ENCODE assay signal across 11 cellular contexts in genomic region chr16:28985206-28985605, GRCh38. TPM values are rescaled to one million over a fixed set of nuclear protein-coding genes. Genes with fewer than 3 reads are reported as not detected.
DNase-seq lines count a peak whose midpoint lies in the region; ATAC-seq and TF ChIP-seq lines count a peak whose summit lies in the region.
"Had no signal": no experiment of that assay in that cellular context is flagged by ENCODE, and none has a peak within 500 bp of the region (broad histone marks: within the 10 kb centered on the region; RNA-seq: fewer than 3 reads in every experiment).

No MANE protein-coding gene starts in this region.

- no peak overlapping the region for H2BK12ac ChIP-seq in neuronal stem cell (ENCODE audit: low read length)
- no peak overlapping the region for H2BK12ac ChIP-seq in mesenchymal stem cell (ENCODE audit: low read length in 2 of 2)

- H3K18ac ChIP-seq in neuronal stem cell (ENCODE audit: low read length) (no peak overlapping the region), mesenchymal stem cell (ENCODE audit: low read depth in 1 of 2, low read length in 2 of 2) (no peak overlapping the region)

- no peak overlapping the region for H2BK120ac ChIP-seq in neuronal stem cell (ENCODE audit: low read depth, low read length)
- H2BK120ac ChIP-seq in mesenchymal stem cell (ENCODE audit: low read depth, low read length), result no peak overlapping the region

- H3K4me2 ChIP-seq in BLaER1 treated with 17β-estradiol and CSF1 and Interleukin-3, amounts not matched to agents 10 nM and 100 nM, result peak overlapping the region; percentile 85 to 100 (median 96)
- peak overlapping the region; percentile 87 for H3K4me2 ChIP-seq in KMS-11
- no peak overlapping the region for H3K4me2 ChIP-seq in neuronal stem cell (ENCODE audit: insufficient read depth, low read length, poor library complexity, severe bottlenecking)
- H3K4me2 ChIP-seq in mesenchymal stem cell (ENCODE audit: low read length, poor library complexity, severe bottlenecking), result no peak overlapping the region

- H3K36me3 Mint-ChIP-seq in activated naive CD4-positive, alpha-beta T cell treated with anti-CD3 and anti-CD28 coated beads, Interleukin-2, amount 50 U/mL, for 72 hours, result peaks cover 73 to 87% of the 10 kb centered on the region in 2 donors

- H3K9me3 Mint-ChIP-seq in activated naive CD4-positive, alpha-beta T cell treated with anti-CD3 and anti-CD28 coated beads, Interleukin-2, amount 50 U/mL, for 72 hours, result peaks cover 6 to 15% of the 10 kb centered on the region in 2 donors
- H3K9me3 Mint-ChIP-seq: neural crest cell had no signal

- H2AFZ ChIP-seq in KMS-11 (ENCODE audit: low read depth) (peak overlapping the region; percentile 97), neuronal stem cell (ENCODE audit: low read length) (no peak overlapping the region), mesenchymal stem cell (ENCODE audit: low read depth, low read length) (no peak overlapping the region)

- H3K36me3 ChIP-seq in BLaER1 treated with 17β-estradiol and CSF1 and Interleukin-3, amounts not matched to agents 10 nM and 100 nM, result peaks cover 35 to 85% (median 52%) of the 10 kb centered on the region in 11 experiments
- no peaks in the 10 kb centered on the region for H3K36me3 ChIP-seq in KMS-11 (ENCODE audit: insufficient read depth)
- H3K36me3 ChIP-seq in neuronal stem cell (replicated peaks in 1 of 2; ENCODE audit: control insufficient read depth in 2 of 2, insufficient read depth in 2 of 2, low read length in 2 of 2), result peaks cover 15 to 28% of the 10 kb centered on the region in 2 donors
- H3K36me3 ChIP-seq in mesenchymal stem cell (ENCODE audit: control insufficient read depth in 1 of 2, insufficient read depth in 2 of 2, low read depth in 1 of 2, low read length in 2 of 2), result peaks cover 82 to 97% of the 10 kb centered on the region in 2 experiments
- peaks cover 16% of the 10 kb centered on the region for H3K36me3 ChIP-seq in MG63

- no peaks in the 10 kb centered on the region for H3K27me3 ChIP-seq in BLaER1 treated with 17β-estradiol and CSF1 and Interleukin-3, amounts not matched to agents 10 nM and 100 nM
- H3K27me3 ChIP-seq in KMS-11 (ENCODE audit: insufficient read depth, low read depth) (no peaks in the 10 kb centered on the region), neuronal stem cell (ENCODE audit: control insufficient read depth in 3 of 3, insufficient read depth in 3 of 3, low read depth in 1 of 3, low read length in 3 of 3) (no peaks in the 10 kb centered on the region), mesenchymal stem cell (ENCODE audit: control insufficient read depth in 1 of 2, insufficient read depth in 1 of 2, low read length in 2 of 2) (no peaks in the 10 kb centered on the region), MG63 (no peaks in the 10 kb centered on the region)
- H3K27me3 ChIP-seq: brain microvascular endothelial cell had no signal

- peak in 1 of 2 donors; percentile 19 for DNase-seq in activated naive CD4-positive, alpha-beta T cell treated with anti-CD3 and anti-CD28 coated beads, Interleukin-2, amount 50 U/mL, for 72 hours (ENCODE audit: low spot score in 2 of 2)
- no peak for DNase-seq in neuronal stem cell (ENCODE audit: low spot score)
- DNase-seq in anterior cingulate cortex (lab: John Stamatoyannopoulos, UW), result no peak
- no peak for DNase-seq in mesenchymal stem cell
- DNase-seq in NCI-H1436 (lab: John Stamatoyannopoulos, UW), result no peak
- no peak for DNase-seq in MG63
- DNase-seq: brain microvascular endothelial cell had no signal

- H4K91ac ChIP-seq in neuronal stem cell (ENCODE audit: low read depth, low read length, poor library complexity), result no peak overlapping the region
- no peak overlapping the region for H4K91ac ChIP-seq in mesenchymal stem cell (ENCODE audit: low read length)

- H2BK15ac ChIP-seq in neuronal stem cell (ENCODE audit: low read length) (no peak overlapping the region), mesenchymal stem cell (ENCODE audit: low read depth, poor library complexity, severe bottlenecking) (no peak overlapping the region)

- H3K4ac ChIP-seq in neuronal stem cell (ENCODE audit: low read length) (no peak overlapping the region), mesenchymal stem cell (ENCODE audit: low read depth in 1 of 2, low read length in 2 of 2) (no peak overlapping the region)

- peak overlapping the region in 8 of 11 experiments; percentile 6 to 55 (median 39); a peak in 9 of 22 replicates for H3K9ac ChIP-seq in BLaER1 treated with 17β-estradiol and CSF1 and Interleukin-3, amounts not matched to agents 10 nM and 100 nM
- H3K9ac ChIP-seq in KMS-11, result peak overlapping the region; percentile 69; the same call in 1 of the 2 replicates
- peak overlapping the region; percentile 12 for H3K9ac ChIP-seq in neuronal stem cell (ENCODE audit: low read depth, low read length, poor library complexity)
- no peak overlapping the region for H3K9ac ChIP-seq in mesenchymal stem cell (ENCODE audit: low read length)

- H3K27ac Mint-ChIP-seq in activated naive CD4-positive, alpha-beta T cell treated with anti-CD3 and anti-CD28 coated beads, Interleukin-2, amount 50 U/mL, for 72 hours, result peak overlapping the region; percentile 97 to 98

- peaks cover 41 to 65% (median 59%) of the 10 kb centered on the region in 10 experiments for H3K4me1 ChIP-seq in BLaER1 treated with 17β-estradiol and CSF1 and Interleukin-3, amounts not matched to agents 10 nM and 100 nM
- peaks cover 20% of the 10 kb centered on the region for H3K4me1 ChIP-seq in KMS-11 (ENCODE audit: low read depth, poor library complexity, severe bottlenecking)
- H3K4me1 ChIP-seq in neuronal stem cell (ENCODE audit: control insufficient read depth in 2 of 2, insufficient read depth in 1 of 2, low read depth in 1 of 2, low read length in 2 of 2), result no peaks in the 10 kb centered on the region
- H3K4me1 ChIP-seq in mesenchymal stem cell (ENCODE audit: control insufficient read depth, insufficient read depth, low read depth, low read length), result no peaks in the 10 kb centered on the region

- no peak for TF ChIP-seq CTCF in KMS-11 (conservative IDR thresholded peaks at IDR 0.05; ENCODE audit: low read depth, low read length)

- H2AK5ac ChIP-seq in neuronal stem cell (ENCODE audit: low read depth, low read length), result no peak overlapping the region
- no peak overlapping the region for H2AK5ac ChIP-seq in mesenchymal stem cell (ENCODE audit: low read length, severe bottlenecking)

- H2BK5ac ChIP-seq in neuronal stem cell (ENCODE audit: low read length) (no peak overlapping the region), mesenchymal stem cell (ENCODE audit: low read depth, low read length, poor library complexity, severe bottlenecking) (no peak overlapping the region)

- peaks cover 2 to 45% (median 20%) of the 10 kb centered on the region in 11 experiments; a peak in 16 of 22 replicates for H4K20me1 ChIP-seq in BLaER1 treated with 17β-estradiol and CSF1 and Interleukin-3, amounts not matched to agents 10 nM and 100 nM
- H4K20me1 ChIP-seq in KMS-11 (ENCODE audit: insufficient read depth), result no peaks in the 10 kb centered on the region

- H3K27ac ChIP-seq in BLaER1 treated with 17β-estradiol and CSF1 and Interleukin-3, amounts not matched to agents 10 nM and 100 nM, result peak overlapping the region in 8 of 11 experiments; percentile 17 to 64 (median 47); a peak in 12 of 22 replicates
- H3K27ac ChIP-seq in KMS-11 (no peak overlapping the region), neuronal stem cell (replicated peaks; ENCODE audit: low read length) (no peak overlapping the region), mesenchymal stem cell (ENCODE audit: low read length, poor library complexity, severe bottlenecking) (no peak overlapping the region)
- H3K27ac ChIP-seq: brain microvascular endothelial cell, SK-N-MC had no signal

- H3K14ac ChIP-seq in neuronal stem cell (ENCODE audit: low read length) (no peak overlapping the region), mesenchymal stem cell (ENCODE audit: low read length in 2 of 2) (no peak overlapping the region)

- no CpG with 5 or more reads among the region's 10 CpGs for WGBS in neuronal stem cell (ENCODE audit: extremely low coverage in 2 of 2, insufficient read length in 2 of 2, insufficient replicate concordance in 1 of 2), 2 donors
- WGBS in mesenchymal stem cell, result 100% methylated on average over 10 of the region's 10 CpGs

- H3K9me3 ChIP-seq in BLaER1 treated with 17β-estradiol and CSF1 and Interleukin-3, amounts not matched to agents 10 nM and 100 nM (replicated peaks in 1 of 11), result peaks cover 12 to 29% (median 21%) of the 10 kb centered on the region in 11 experiments
- H3K9me3 ChIP-seq in neuronal stem cell (replicated peaks in 1 of 2; ENCODE audit: control insufficient read depth in 2 of 2, insufficient read depth in 1 of 2, low read depth in 1 of 2, low read length in 2 of 2) (peaks cover 3 to 5% of the 10 kb centered on the region in 2 donors), mesenchymal stem cell (ENCODE audit: control insufficient read depth, low read length) (peaks cover 14% of the 10 kb centered on the region), MG63 (0 out of 2 replicates have a peak, but pooled peaks cover 5% of the 10 kb centered on the region)

- H3K79me1 ChIP-seq in neuronal stem cell (ENCODE audit: low read depth, low read length) (peaks cover 6% of the 10 kb centered on the region), mesenchymal stem cell (replicated peaks; ENCODE audit: low read length, poor library complexity, severe bottlenecking) (peaks cover 21% of the 10 kb centered on the region)

- peak overlapping the region in 8 of 10 experiments; percentile 27 to 54 (median 45); a peak in 11 of 20 replicates for H3K4me3 ChIP-seq in BLaER1 treated with 17β-estradiol and CSF1 and Interleukin-3, amounts not matched to agents 10 nM and 100 nM
- H3K4me3 ChIP-seq in KMS-11 (IDR thresholded peaks at IDR 0.05; ENCODE audit: insufficient read depth, low read depth, low read length), result no peak overlapping the region
- H3K4me3 ChIP-seq in neuronal stem cell (ENCODE audit: low read length in 2 of 2), result no peak overlapping the region
- H3K4me3 ChIP-seq in mesenchymal stem cell (ENCODE audit: insufficient read depth in 1 of 2, low read depth in 1 of 2, low read length in 2 of 2), result no peak overlapping the region
- no peak overlapping the region for H3K4me3 ChIP-seq in MG63

- no peak overlapping the region for H4K8ac ChIP-seq in neuronal stem cell (ENCODE audit: low read depth, low read length)
- H4K8ac ChIP-seq in mesenchymal stem cell (ENCODE audit: low read length), result no peak overlapping the region

- H3K79me2 ChIP-seq in KMS-11 (ENCODE audit: insufficient read depth, low read depth), result no peaks in the 10 kb centered on the region; the same call in 1 of the 2 replicates

- peak; percentile 10 to 21 for ATAC-seq in activated naive CD4-positive, alpha-beta T cell treated with anti-CD3 and anti-CD28 coated beads, Interleukin-2, amount 50 U/mL, for 72 hours

- H3K23ac ChIP-seq in neuronal stem cell (ENCODE audit: low read depth, low read length, poor library complexity) (no peak overlapping the region), mesenchymal stem cell (ENCODE audit: low read length in 2 of 2) (peak overlapping the region in 1 of 2 experiments; percentile 42)

RNA-seq across cellular contexts. Expression of gene LAT, which starts 0.4 kb away (rescaled TPM):
- total RNA-seq in activated naive CD4-positive, alpha-beta T cell treated with anti-CD3 and anti-CD28 coated beads, Interleukin-2, amount 50 U/mL, for 72 hours, result 100 to 1,000 TPM; 171 to 440 TPM
- 1.8 TPM for polyA plus RNA-seq in neuronal stem cell (2013, experiment 1 of 2)
- polyA plus RNA-seq in neuronal stem cell (2013, experiment 2 of 2), result 1.7 TPM
- 5.4 TPM for polyA plus RNA-seq in mesenchymal stem cell (2013, experiment 1 of 2)
- 4.8 TPM for polyA plus RNA-seq in mesenchymal stem cell (2013, experiment 2 of 2)
- total RNA-seq in MG63 (2014; rRNA removed; shearing (Covaris generic); ENCODE audit: low replicate concordance), result not detected in 2 replicates

RNA-seq across cellular contexts. Expression of gene SPNS1, which starts 10.6 kb away (rescaled TPM):
- total RNA-seq in activated naive CD4-positive, alpha-beta T cell treated with anti-CD3 and anti-CD28 coated beads, Interleukin-2, amount 50 U/mL, for 72 hours, result 10 to 100 TPM; 16.3 to 19.9 TPM
- 21.5 TPM for polyA plus RNA-seq in neuronal stem cell (2013, experiment 1 of 2)
- 21.8 TPM for polyA plus RNA-seq in neuronal stem cell (2013, experiment 2 of 2)
- 63.1 TPM for polyA plus RNA-seq in mesenchymal stem cell (2013, experiment 1 of 2)
- polyA plus RNA-seq in mesenchymal stem cell (2013, experiment 2 of 2), result 61.7 TPM
- 35.5 and 37.5 TPM in 2 replicates for total RNA-seq in MG63 (2014; rRNA removed; shearing (Covaris generic); ENCODE audit: low replicate concordance)

RNA-seq across cellular contexts. Expression of gene NFATC2IP, which starts 34.5 kb away (rescaled TPM):
- 10 to 100 TPM; 94.5 to 96.8 TPM for total RNA-seq in activated naive CD4-positive, alpha-beta T cell treated with anti-CD3 and anti-CD28 coated beads, Interleukin-2, amount 50 U/mL, for 72 hours
- polyA plus RNA-seq in neuronal stem cell (2013, experiment 1 of 2), result 22.8 TPM
- polyA plus RNA-seq in neuronal stem cell (2013, experiment 2 of 2), result 23.4 TPM
- 17.6 TPM for polyA plus RNA-seq in mesenchymal stem cell (2013, experiment 1 of 2)
- 17.4 TPM for polyA plus RNA-seq in mesenchymal stem cell (2013, experiment 2 of 2)
- total RNA-seq in MG63 (2014; rRNA removed; shearing (Covaris generic); ENCODE audit: low replicate concordance), result 11.4 and 21.3 TPM in 2 replicates

RNA-seq across cellular contexts. Expression of gene CD19, which starts 53.4 kb away (rescaled TPM):
- 1 to 10 TPM in 1 of 2 donors, under 1 TPM in 1; 0.32 to 1.2 TPM for total RNA-seq in activated naive CD4-positive, alpha-beta T cell treated with anti-CD3 and anti-CD28 coated beads, Interleukin-2, amount 50 U/mL, for 72 hours
- polyA plus RNA-seq in neuronal stem cell (2013, experiment 1 of 2), result 0.21 TPM
- polyA plus RNA-seq in neuronal stem cell (2013, experiment 2 of 2), result 0.14 TPM
- polyA plus RNA-seq in mesenchymal stem cell (2013, experiment 1 of 2), result not detected
- polyA plus RNA-seq in mesenchymal stem cell (2013, experiment 2 of 2), result not detected
- total RNA-seq in MG63 (2014; rRNA removed; shearing (Covaris generic); ENCODE audit: low replicate concordance), result not detected in 2 replicates
- total RNA-seq: neural crest cell had no signal

Comparison
In these comparisons a context has a peak if more than half of its experiments do, and no peak if none do; other contexts are left out.
1. H3K27ac ChIP-seq: peak in BLaER1 treated with 17β-estradiol and CSF1 and Interleukin-3, amounts not matched to agents 10 nM and 100 nM (8 of 11); none in KMS-11 (single experiment), neuronal stem cell (single experiment) and mesenchymal stem cell (single experiment).
2. H3K4me2 ChIP-seq: peak in BLaER1 treated with 17β-estradiol and CSF1 and Interleukin-3, amounts not matched to agents 10 nM and 100 nM (11 of 11) and KMS-11 (single experiment); none in neuronal stem cell (single experiment) and mesenchymal stem cell (single experiment).
3. H3K4me3 ChIP-seq: peak in BLaER1 treated with 17β-estradiol and CSF1 and Interleukin-3, amounts not matched to agents 10 nM and 100 nM (8 of 10); none in KMS-11 (single experiment), neuronal stem cell (0 of 2), mesenchymal stem cell (0 of 2) and MG63 (single experiment).
4. RNA of gene LAT, which starts 0.4 kb away (total RNA-seq): 171 to 440 TPM in activated naive CD4-positive, alpha-beta T cell treated with anti-CD3 and anti-CD28 coated beads, Interleukin-2, amount 50 U/mL, for 72 hours; not detected in MG63; every median in the first group is over 100 times any median in the second.